ENCODE assay signal across 8 cellular contexts in the genomic region with DNA sequence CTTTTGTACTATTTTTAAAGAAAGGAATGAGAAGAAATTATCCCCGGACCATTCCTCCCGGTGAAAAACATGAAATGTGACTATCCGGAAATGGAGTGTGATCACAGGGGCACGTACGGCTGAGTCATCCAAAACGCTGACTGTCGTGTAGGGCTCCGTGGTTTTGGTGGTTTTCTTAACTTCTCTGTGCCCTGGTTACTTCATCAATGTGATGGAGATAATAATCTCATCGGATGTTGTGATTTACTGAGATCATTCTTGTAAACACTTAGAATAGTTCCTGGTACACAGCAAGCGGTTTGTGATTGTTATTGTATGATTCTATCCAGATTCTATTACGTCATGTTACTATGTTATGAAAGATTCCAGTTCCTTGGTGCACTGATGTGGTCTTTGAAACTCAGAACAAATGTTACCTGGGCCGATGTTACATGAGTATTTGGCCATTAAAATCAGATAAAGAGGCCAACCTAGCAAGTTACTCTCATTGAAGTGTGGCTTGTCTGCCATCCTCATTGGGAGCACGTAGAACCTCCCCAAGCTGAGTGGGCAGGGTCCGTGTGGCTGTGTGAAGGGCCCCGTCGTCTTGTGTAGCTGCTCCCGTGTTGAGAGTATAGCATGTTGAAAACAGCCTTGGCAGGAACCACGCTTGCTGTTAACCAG.
A peak's percentile ranks its signal among the peaks of the same experiment; 100 is the strongest.
DNase-seq lines count a peak whose midpoint lies in the region; ATAC-seq and TF ChIP-seq lines count a peak whose summit lies in the region.

No MANE protein-coding gene starts in this region.

- intact Hi-C loops in stomach (cut with DNase I; ENCODE audit: low total_unique reads), result no loop called here

- H3K36me3 Mint-ChIP-seq in activated naive CD8-positive, alpha-beta T cell treated with anti-CD3 and anti-CD28 coated beads, Interleukin-2, amount 10 ng/mL, durations not matched to agents 7 days and 5 days, result peaks cover 2% of the 10 kb centered on the region

- H3K4me3 Mint-ChIP-seq in activated naive CD8-positive, alpha-beta T cell treated with anti-CD3 and anti-CD28 coated beads, Interleukin-2, amount 10 ng/mL, durations not matched to agents 7 days and 5 days, result peak overlapping the region; percentile 66

- TF ChIP-seq CTCF in stomach (IDR thresholded peaks at IDR 0.05), result no peak

- no peaks in the 10 kb centered on the region for H3K9me3 ChIP-seq in stomach

- POLR2A ChIA-PET in activated naive CD8-positive, alpha-beta T cell treated with anti-CD3 and anti-CD28 coated beads, Interleukin-2, amount 10 ng/mL, durations not matched to agents 7 days and 5 days (lab: Charles Lee), result interaction anchor here (0.6 kb wide), 1 partner anchor 183 kb away, joined by 7 read pairs; no protein-coding TSS in a partner anchor

- DNase-seq in SHP77 (lab: John Stamatoyannopoulos, UW) (peak; percentile 33 to 47), SHP77 treated with DMSO at 0.1 percent for 48 hours (lab: John Stamatoyannopoulos, UW) (no peak), SW480 (ENCODE audit: low spot score) (peak; percentile 90), mucosa of gallbladder (ENCODE audit: low spot score) (peak; percentile 61), stomach (peak; percentile 34), DMS 273 (lab: John Stamatoyannopoulos, UW; ENCODE audit: unreplicated experiment) (no peak)
- peak; percentile 48 for DNase-seq in activated naive CD8-positive, alpha-beta T cell treated with anti-CD3 and anti-CD28 coated beads, Interleukin-2, amount 10 ng/mL, durations not matched to agents 7 days and 5 days

- no peak for TF ChIP-seq POLR2A in stomach (IDR thresholded peaks at IDR 0.05)

- H3K4me3 ChIP-seq in stomach, result no peak overlapping the region

- ATAC-seq in HG03378 (IDR thresholded peaks at IDR 0.05; ENCODE audit: unreplicated experiment), result peak; percentile 69
- peak; percentile 93 for ATAC-seq in activated naive CD8-positive, alpha-beta T cell treated with anti-CD3 and anti-CD28 coated beads, Interleukin-2, amount 10 ng/mL, durations not matched to agents 7 days and 5 days (ENCODE audit: low read depth)

- peak overlapping the region in 4 of 5 donors; percentile 29 to 73 (median 56) for H3K27ac ChIP-seq in stomach

- WGBS in stomach, 5 donors, result 67 to 74% (median 70%) methylated on average over 17 to 18 of the region's 18 CpGs

- peak overlapping the region; percentile 67 for H3K27ac Mint-ChIP-seq in activated naive CD8-positive, alpha-beta T cell treated with anti-CD3 and anti-CD28 coated beads, Interleukin-2, amount 10 ng/mL, durations not matched to agents 7 days and 5 days

- no peak for TF ChIP-seq EP300 in stomach (IDR thresholded peaks at IDR 0.05)

- no peaks in the 10 kb centered on the region for H3K36me3 ChIP-seq in stomach

- no peaks in the 10 kb centered on the region for H3K27me3 ChIP-seq in stomach

- peaks cover 15% of the 10 kb centered on the region for H3K4me1 Mint-ChIP-seq in activated naive CD8-positive, alpha-beta T cell treated with anti-CD3 and anti-CD28 coated beads, Interleukin-2, amount 10 ng/mL, durations not matched to agents 7 days and 5 days

- H3K27me3 Mint-ChIP-seq in activated naive CD8-positive, alpha-beta T cell treated with anti-CD3 and anti-CD28 coated beads, Interleukin-2, amount 10 ng/mL, durations not matched to agents 7 days and 5 days, result peaks cover 9% of the 10 kb centered on the region

- peaks cover 0 to 23% (median 0%) of the 10 kb centered on the region in 4 donors for H3K4me1 ChIP-seq in stomach

- no peaks in the 10 kb centered on the region for H3K9me3 Mint-ChIP-seq in activated naive CD8-positive, alpha-beta T cell treated with anti-CD3 and anti-CD28 coated beads, Interleukin-2, amount 10 ng/mL, durations not matched to agents 7 days and 5 days

Comparison
In these comparisons a context has a peak if more than half of its experiments do, and no peak if none do; other contexts are left out.
1. DNase-seq: peak in SHP77 (2 of 2), SW480 (single experiment), activated naive CD8-positive, alpha-beta T cell treated with anti-CD3 and anti-CD28 coated beads, Interleukin-2, amount 10 ng/mL, durations not matched to agents 7 days and 5 days (single experiment), mucosa of gallbladder (single experiment) and stomach (single experiment); none in SHP77 treated with DMSO at 0.1 percent for 48 hours (single experiment) and DMS 273 (single experiment).